14 cellular contexts compared by ENCODE assay signal in the genomic region with DNA sequence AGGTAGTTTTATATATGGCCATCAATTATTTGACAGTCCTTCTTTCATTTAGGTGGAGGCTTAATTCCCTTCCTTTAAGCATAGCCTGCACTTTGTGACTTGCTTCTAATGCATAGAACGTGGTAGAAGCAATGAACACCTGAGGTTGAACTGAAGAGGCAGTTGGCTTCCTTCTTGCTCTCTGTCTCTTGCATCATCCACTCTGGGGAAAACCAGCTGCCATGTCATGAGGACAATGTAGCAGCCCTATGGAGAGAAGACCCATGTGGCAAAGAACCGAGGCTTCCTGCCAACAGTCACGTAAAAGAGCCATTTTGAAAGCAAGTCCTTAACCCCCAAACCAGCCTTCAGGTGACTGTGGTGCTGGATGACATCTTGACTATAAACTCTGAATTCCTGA. TPM values are rescaled to one million over a fixed set of nuclear protein-coding genes. Genes with fewer than 3 reads are reported as not detected.
"Had no signal": no experiment of that assay in that cellular context is flagged by ENCODE, and none has a peak within 500 bp of the region (broad histone marks: within the 10 kb centered on the region; RNA-seq: fewer than 3 reads in every experiment).

No MANE protein-coding gene starts in this region.

- ATAC-seq: activated CD4-positive, alpha-beta T cell treated with anti-CD3 and anti-CD28 coated beads for 36 hours; activated CD8-positive, alpha-beta T cell treated with anti-CD3 and anti-CD28 coated beads, Interleukin-2, amount 10 ng/mL, durations not matched to agents 7 days and 5 days; esophagus mucosa; left colon; naive thymus-derived CD4-positive, alpha-beta T cell had no signal

- H3K27me3 ChIP-seq: right lobe of liver, suprapubic skin, upper lobe of left lung had no signal

- H3K9me3 ChIP-seq: right lobe of liver, suprapubic skin had no signal

- DNase-seq: activated CD4-positive, alpha-beta T cell treated with anti-CD3 and anti-CD28 coated beads for 36 hours; activated CD8-positive, alpha-beta T cell treated with anti-CD3 and anti-CD28 coated beads, Interleukin-2, amount 10 ng/mL, durations not matched to agents 7 days and 5 days; activated naive CD4-positive, alpha-beta T cell treated with Interleukin-2 at 50 U/mL for 16 hours; hypothalamus; left colon; naive thymus-derived CD4-positive, alpha-beta T cell; stimulated activated CD4-positive, alpha-beta T cell treated with anti-CD3 and anti-CD28 coated beads, Interleukin-2, amount 100 ng/mL, for 24 hours; stimulated activated naive CD4-positive, alpha-beta T cell; T1000 had no signal

- H3K36me3 ChIP-seq: right lobe of liver, suprapubic skin, upper lobe of left lung had no signal

- H3K27ac ChIP-seq: suprapubic skin, upper lobe of left lung, VCaP had no signal

- H3K4me3 ChIP-seq: right lobe of liver, suprapubic skin, upper lobe of left lung had no signal

RNA-seq across cellular contexts. Expression of gene ATOH8, which starts 46.8 kb away (rescaled TPM):
- total RNA-seq: activated CD4-positive, alpha-beta T cell treated with anti-CD3 and anti-CD28 coated beads for 36 hours had no signal
- polyA plus RNA-seq: naive thymus-derived CD4-positive, alpha-beta T cell had no signal
